21 cellular contexts compared by ENCODE assay signal in the genomic region with DNA sequence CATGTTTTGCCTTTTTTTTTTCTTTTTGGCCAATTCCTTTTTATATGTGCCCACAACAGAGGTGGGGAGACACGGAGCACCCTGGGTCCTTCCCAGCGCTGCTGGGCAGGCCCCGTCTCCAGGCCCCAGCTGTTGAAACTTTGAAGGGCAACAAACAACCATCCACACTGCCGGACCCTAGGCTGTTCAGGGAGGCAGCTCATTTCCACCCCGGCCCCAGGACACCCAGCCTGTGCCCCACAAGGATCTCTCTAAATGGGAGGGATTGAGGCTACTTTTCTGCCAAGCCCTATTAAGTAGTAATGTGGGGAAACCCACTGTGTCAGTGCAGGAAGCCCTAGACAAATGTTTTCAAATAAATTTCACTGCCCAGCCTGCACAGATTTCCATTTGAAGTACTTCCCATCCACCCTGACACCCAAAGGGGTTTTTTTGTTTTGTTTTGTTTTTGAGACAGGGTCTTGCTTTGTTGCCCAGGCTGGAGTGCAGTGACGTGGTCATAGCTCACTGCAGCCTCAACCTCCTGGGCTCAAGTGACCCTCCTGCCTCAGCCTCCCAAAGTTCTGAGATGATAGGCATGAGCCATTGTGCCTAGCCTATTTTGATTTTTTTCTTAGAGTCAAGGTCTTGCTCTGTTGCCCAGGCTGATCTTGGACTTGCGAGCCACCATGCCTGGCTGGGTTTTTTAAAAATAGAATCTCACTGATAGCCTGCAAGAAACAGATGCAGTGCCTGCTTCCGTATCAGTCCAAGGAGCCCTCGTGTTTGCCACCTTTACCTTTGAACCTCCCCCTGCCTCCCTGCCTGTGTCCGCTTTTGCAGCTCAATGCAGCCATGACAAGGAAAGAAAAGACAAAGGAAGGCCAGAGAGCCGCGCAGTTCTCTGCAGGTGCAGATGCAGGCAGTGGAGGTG. TPM values are rescaled to one million over a fixed set of nuclear protein-coding genes. Genes with fewer than 3 reads are reported as not detected.
DNase-seq lines count a peak whose midpoint lies in the region; ATAC-seq and TF ChIP-seq lines count a peak whose summit lies in the region.
"Had no signal": no experiment of that assay in that cellular context is flagged by ENCODE, and none has a peak within 500 bp of the region (broad histone marks: within the 10 kb centered on the region; RNA-seq: fewer than 3 reads in every experiment).

No MANE protein-coding gene starts in this region.

- peak overlapping the region; percentile 52 for H3K27ac Mint-ChIP-seq in stimulated activated naive CD8-positive, alpha-beta T cell treated with anti-CD3 and anti-CD28 coated beads, Interleukin-15, Interleukin-2, amounts not matched to agents 100 ng/mL and 50 ng/mL, for 24 hours
- peak overlapping the region; percentile 41 for H3K27ac Mint-ChIP-seq in T-helper 17 cell
- H3K27ac Mint-ChIP-seq in nephron progenitor cell, result peak overlapping the region; percentile 48
- H3K27ac Mint-ChIP-seq in stimulated activated naive B cell treated with anti-CD40 and anti-IgM and Interleukin-4, amounts not matched to agents 10 μg/mL and 1 μg/mL and 100 μg/mL, for 72 hours, result peak overlapping the region; percentile 85

- TF ChIP-seq CTCF in nephron progenitor cell (IDR thresholded peaks at IDR 0.05), result no peak

- no peaks in the 10 kb centered on the region for H3K9me3 ChIP-seq in T-helper 17 cell (ENCODE audit: control insufficient read depth, low read length, poor library complexity, severe bottlenecking)
- H3K9me3 ChIP-seq: SJCRH30 had no signal

- no peak for ATAC-seq in stimulated activated naive CD8-positive, alpha-beta T cell treated with anti-CD3 and anti-CD28 coated beads, Interleukin-15, Interleukin-2, amounts not matched to agents 100 U/mL and 50 U/mL, for 24 hours
- ATAC-seq in T-helper 17 cell, result no peak
- peak; percentile 54 to 69 for ATAC-seq in stimulated activated naive B cell treated with anti-CD40 and anti-IgM and Interleukin-4, amounts not matched to agents 10 μg/mL and 1 μg/mL and 100 μg/mL, for 72 hours (replicated peaks)
- ATAC-seq: Panc1 had no signal

- no peak for DNase-seq in stimulated activated naive CD8-positive, alpha-beta T cell treated with anti-CD3 and anti-CD28 coated beads, Interleukin-15, Interleukin-2, amounts not matched to agents 100 U/mL and 50 U/mL, for 24 hours
- DNase-seq in T-helper 17 cell (no peak), nephron progenitor cell (no peak), NCI-H2227 (lab: John Stamatoyannopoulos, UW; ENCODE audit: unreplicated experiment) (no peak), activated gamma-delta T cell (lab: John Stamatoyannopoulos, UW) (no peak), dedifferentiated amniotic fluid mesenchymal stem cell (ENCODE audit: extremely low spot score) (no peak)
- no peak for DNase-seq in stimulated activated naive B cell treated with anti-CD40 and anti-IgM and Interleukin-4, amounts not matched to agents 10 μg/mL and 1 μg/mL and 100 μg/mL, for 72 hours
- DNase-seq: ACHN; CD8-positive, alpha-beta memory T cell; H7; KBM-7; NCI-H1092 treated with DMSO at 0.1 percent for 48 hours; NCI-H1436 treated with DMSO at 0.1 percent for 48 hours; NCI-H2029; NCI-H345; NCI-H524; NCI-H774; NK-92 treated with Interleukin-12 subunit alpha and Interleukin-12 subunit beta, amount 100 ng/mL, for 24 hours; SJCRH30 had no signal

- no peak overlapping the region for H3K4me3 Mint-ChIP-seq in stimulated activated naive CD8-positive, alpha-beta T cell treated with anti-CD3 and anti-CD28 coated beads, Interleukin-15, Interleukin-2, amounts not matched to agents 100 ng/mL and 50 ng/mL, for 24 hours
- H3K4me3 Mint-ChIP-seq in T-helper 17 cell (no peak overlapping the region), nephron progenitor cell (no peak overlapping the region)
- peak overlapping the region; percentile 11 to 56 for H3K4me3 Mint-ChIP-seq in stimulated activated naive B cell treated with anti-CD40 and anti-IgM and Interleukin-4, amounts not matched to agents 10 μg/mL and 1 μg/mL and 100 μg/mL, for 72 hours
- H3K4me3 Mint-ChIP-seq: CD8-positive, alpha-beta memory T cell had no signal

- no peaks in the 10 kb centered on the region for H3K27me3 Mint-ChIP-seq in stimulated activated naive CD8-positive, alpha-beta T cell treated with anti-CD3 and anti-CD28 coated beads, Interleukin-15, Interleukin-2, amounts not matched to agents 100 ng/mL and 50 ng/mL, for 24 hours
- no peaks in the 10 kb centered on the region for H3K27me3 Mint-ChIP-seq in T-helper 17 cell
- no peaks in the 10 kb centered on the region for H3K27me3 Mint-ChIP-seq in nephron progenitor cell (ENCODE audit: low read depth, poor library complexity)
- no peaks in the 10 kb centered on the region for H3K27me3 Mint-ChIP-seq in stimulated activated naive B cell treated with anti-CD40 and anti-IgM and Interleukin-4, amounts not matched to agents 10 μg/mL and 1 μg/mL and 100 μg/mL, for 72 hours
- H3K27me3 Mint-ChIP-seq: CD8-positive, alpha-beta memory T cell had no signal

- no peaks in the 10 kb centered on the region for H3K9me3 Mint-ChIP-seq in stimulated activated naive CD8-positive, alpha-beta T cell treated with anti-CD3 and anti-CD28 coated beads, Interleukin-15, Interleukin-2, amounts not matched to agents 100 ng/mL and 50 ng/mL, for 24 hours
- peaks cover 67% of the 10 kb centered on the region for H3K9me3 Mint-ChIP-seq in nephron progenitor cell
- H3K9me3 Mint-ChIP-seq in stimulated activated naive B cell treated with anti-CD40 and anti-IgM and Interleukin-4, amounts not matched to agents 10 μg/mL and 1 μg/mL and 100 μg/mL, for 72 hours, result peaks cover 3 to 4% of the 10 kb centered on the region in 2 donors

- H3K36me3 Mint-ChIP-seq in stimulated activated naive CD8-positive, alpha-beta T cell treated with anti-CD3 and anti-CD28 coated beads, Interleukin-15, Interleukin-2, amounts not matched to agents 100 ng/mL and 50 ng/mL, for 24 hours (ENCODE audit: low read depth), result peaks cover 16% of the 10 kb centered on the region
- no peaks in the 10 kb centered on the region for H3K36me3 Mint-ChIP-seq in T-helper 17 cell (ENCODE audit: low read depth)
- H3K36me3 Mint-ChIP-seq in nephron progenitor cell (ENCODE audit: low read depth), result peaks cover 64% of the 10 kb centered on the region
- H3K36me3 Mint-ChIP-seq in stimulated activated naive B cell treated with anti-CD40 and anti-IgM and Interleukin-4, amounts not matched to agents 10 μg/mL and 1 μg/mL and 100 μg/mL, for 72 hours, result peaks cover 45 to 47% of the 10 kb centered on the region in 2 donors

- no peaks in the 10 kb centered on the region for H3K4me1 Mint-ChIP-seq in stimulated activated naive CD8-positive, alpha-beta T cell treated with anti-CD3 and anti-CD28 coated beads, Interleukin-15, Interleukin-2, amounts not matched to agents 100 ng/mL and 50 ng/mL, for 24 hours (ENCODE audit: low read depth)
- H3K4me1 Mint-ChIP-seq in T-helper 17 cell, result no peaks in the 10 kb centered on the region
- no peaks in the 10 kb centered on the region for H3K4me1 Mint-ChIP-seq in nephron progenitor cell
- H3K4me1 Mint-ChIP-seq in stimulated activated naive B cell treated with anti-CD40 and anti-IgM and Interleukin-4, amounts not matched to agents 10 μg/mL and 1 μg/mL and 100 μg/mL, for 72 hours, result peaks cover 13 to 14% of the 10 kb centered on the region in 2 donors
- H3K4me1 Mint-ChIP-seq: CD8-positive, alpha-beta memory T cell had no signal

RNA-seq across cellular contexts. Expression of gene CLCN4, which starts 13.4 kb away (rescaled TPM):
- 1 to 10 TPM in 1 of 2 donors, under 1 TPM in 1; 0.37 to 3.3 TPM for total RNA-seq in T-helper 17 cell

Comparison
In these comparisons a context has a peak if more than half of its experiments do, and no peak if none do; other contexts are left out.
1. H3K4me3 Mint-ChIP-seq: peak in stimulated activated naive B cell treated with anti-CD40 and anti-IgM and Interleukin-4, amounts not matched to agents 10 μg/mL and 1 μg/mL and 100 μg/mL, for 72 hours (2 of 2); none in stimulated activated naive CD8-positive, alpha-beta T cell treated with anti-CD3 and anti-CD28 coated beads, Interleukin-15, Interleukin-2, amounts not matched to agents 100 ng/mL and 50 ng/mL, for 24 hours (single experiment), T-helper 17 cell (single experiment) and nephron progenitor cell (single experiment).
2. ATAC-seq: peak in stimulated activated naive B cell treated with anti-CD40 and anti-IgM and Interleukin-4, amounts not matched to agents 10 μg/mL and 1 μg/mL and 100 μg/mL, for 72 hours (2 of 2); none in stimulated activated naive CD8-positive, alpha-beta T cell treated with anti-CD3 and anti-CD28 coated beads, Interleukin-15, Interleukin-2, amounts not matched to agents 100 U/mL and 50 U/mL, for 24 hours (single experiment) and T-helper 17 cell (single experiment).
3. Peak in every context shown above with its lines, with median percentiles within 50 percentile points of each other: H3K27ac Mint-ChIP-seq.